ENCODE assay signal across 8 cellular contexts in genomic region chr11:8019671-8020597, GRCh38. TPM values are rescaled to one million over a fixed set of nuclear protein-coding genes. Genes with fewer than 3 reads are reported as not detected.
DNase-seq lines count a peak whose midpoint lies in the region; ATAC-seq, FAIRE-seq and TF ChIP-seq lines count a peak whose summit lies in the region.

No MANE protein-coding gene starts in this region.

- TF ChIP-seq POLR2A in GM12892 (IDR thresholded peaks at IDR 0.05; ENCODE audit: low read depth, low read length) = no peak

- peak overlapping the region; percentile 62 for H3K4me3 ChIP-seq in AG09309 (ENCODE audit: control insufficient read depth, low read depth, low read length)
- H3K4me3 ChIP-seq in HUES6 (ENCODE audit: low read depth, low read length) = peak overlapping the region; percentile 65
- peak overlapping the region; percentile 50 for H3K4me3 ChIP-seq in neuron (ENCODE audit: low read length)
- H3K4me3 ChIP-seq in aorta (ENCODE audit: low read length in 2 of 2) = peak overlapping the region; percentile 47 to 59

- H2AFZ ChIP-seq in neuron (ENCODE audit: low read depth, low read length) = peak overlapping the region; percentile 77

- peak overlapping the region; percentile 76 for H3K4me3 Mint-ChIP-seq in activated T-helper 2 cell treated with anti-CD3 and anti-CD28 coated beads, Interferon-gamma antibody, Interleukin-2, Interleukin-4, amounts not matched to agents 10 μg/mL and 5 μg/mL and 100 μg/mL, durations not matched to agents 14 hours and 24 hours and 36 hours (ENCODE audit: low read depth)

- no peak overlapping the region for H3K27ac ChIP-seq in HUES6 (ENCODE audit: low read depth, low read length)
- H3K27ac ChIP-seq in foreskin keratinocyte = no peak overlapping the region
- H3K27ac ChIP-seq in aorta (ENCODE audit: low read depth in 1 of 2, low read length in 2 of 2) = no peak overlapping the region

- no peaks in the 10 kb centered on the region for H3K9me3 Mint-ChIP-seq in activated T-helper 2 cell treated with anti-CD3 and anti-CD28 coated beads, Interferon-gamma antibody, Interleukin-2, Interleukin-4, amounts not matched to agents 10 μg/mL and 5 μg/mL and 100 μg/mL, durations not matched to agents 14 hours and 24 hours and 36 hours

- no peak for FAIRE-seq in GM12892 (lab: Jason Lieb, UNC)

- peaks cover 11% of the 10 kb centered on the region for H3K4me1 Mint-ChIP-seq in activated T-helper 2 cell treated with anti-CD3 and anti-CD28 coated beads, Interferon-gamma antibody, Interleukin-2, Interleukin-4, amounts not matched to agents 10 μg/mL and 5 μg/mL and 100 μg/mL, durations not matched to agents 14 hours and 24 hours and 36 hours (ENCODE audit: low read depth)

- H3K9me3 ChIP-seq in HUES6 (ENCODE audit: control insufficient read depth, insufficient read depth, low read depth, low read length) (no peaks in the 10 kb centered on the region), neuron (ENCODE audit: low read length) (no peaks in the 10 kb centered on the region), aorta (ENCODE audit: control insufficient read depth, low read length) (no peaks in the 10 kb centered on the region)

- peaks cover 26% of the 10 kb centered on the region for H3K4me1 ChIP-seq in HUES6 (ENCODE audit: control insufficient read depth, insufficient read depth, low read length)
- no peaks in the 10 kb centered on the region for H3K4me1 ChIP-seq in foreskin keratinocyte
- peaks cover 24% of the 10 kb centered on the region for H3K4me1 ChIP-seq in neuron (ENCODE audit: insufficient read depth, low read length)
- H3K4me1 ChIP-seq in aorta (ENCODE audit: control insufficient read depth in 1 of 2, insufficient read depth in 2 of 2, low read length in 2 of 2) = no peaks in the 10 kb centered on the region

- H3K9ac ChIP-seq in HUES6 (ENCODE audit: low read length) = no peak overlapping the region

- H3K27me3 Mint-ChIP-seq in activated T-helper 2 cell treated with anti-CD3 and anti-CD28 coated beads, Interferon-gamma antibody, Interleukin-2, Interleukin-4, amounts not matched to agents 10 μg/mL and 5 μg/mL and 100 μg/mL, durations not matched to agents 14 hours and 24 hours and 36 hours (ENCODE audit: low read depth) = peaks cover 46% of the 10 kb centered on the region

- TF ChIP-seq CTCF in AG09309 (IDR thresholded peaks at IDR 0.05; ENCODE audit: control insufficient read depth, insufficient read depth, low read depth, low read length, missing control alignments) (no peak), foreskin keratinocyte (conservative IDR thresholded peaks at IDR 0.05) (no peak)

- no peaks in the 10 kb centered on the region for H3K36me3 ChIP-seq in HUES6 (ENCODE audit: control insufficient read depth, insufficient read depth, low read length)
- H3K36me3 ChIP-seq in neuron (ENCODE audit: insufficient read depth, low read length) = no peaks in the 10 kb centered on the region
- no peaks in the 10 kb centered on the region for H3K36me3 ChIP-seq in aorta (ENCODE audit: control insufficient read depth in 1 of 2, insufficient read depth in 2 of 2, low read length in 1 of 2)

- H3K27ac Mint-ChIP-seq in activated T-helper 2 cell treated with anti-CD3 and anti-CD28 coated beads, Interferon-gamma antibody, Interleukin-2, Interleukin-4, amounts not matched to agents 10 μg/mL and 5 μg/mL and 100 μg/mL, durations not matched to agents 14 hours and 24 hours and 36 hours = no peak overlapping the region

- DNase-seq in AG09309 (ENCODE audit: low read depth) (no peak), foreskin keratinocyte (no peak), aorta (peak in 1 of 2 donors; percentile 81), GM12892 (ENCODE audit: insufficient read length) (no peak)
- DNase-seq in activated T-helper 2 cell treated with anti-CD3 and anti-CD28 coated beads, Interferon-gamma antibody, Interleukin-2, Interleukin-4, amounts not matched to agents 10 μg/mL and 5 μg/mL and 100 μg/mL, durations not matched to agents 14 hours and 24 hours and 36 hours (ENCODE audit: low spot score) = no peak

- H3K36me3 Mint-ChIP-seq in activated T-helper 2 cell treated with anti-CD3 and anti-CD28 coated beads, Interferon-gamma antibody, Interleukin-2, Interleukin-4, amounts not matched to agents 10 μg/mL and 5 μg/mL and 100 μg/mL, durations not matched to agents 14 hours and 24 hours and 36 hours (ENCODE audit: low read depth) = no peaks in the 10 kb centered on the region

- ATAC-seq in foreskin keratinocyte = peak; percentile 55
- peak; percentile 6 for ATAC-seq in aorta (ENCODE audit: low FRiP score)
- ATAC-seq in GM18868 (IDR thresholded peaks at IDR 0.05; ENCODE audit: unreplicated experiment) = no peak

- WGBS in aorta, 2 donors = 8 to 9% methylated on average over 50 to 59 of the region's 59 CpGs

- peaks cover 82% of the 10 kb centered on the region for H3K27me3 ChIP-seq in HUES6 (ENCODE audit: control insufficient read depth, insufficient read depth, low read length)
- peaks cover 66% of the 10 kb centered on the region for H3K27me3 ChIP-seq in foreskin keratinocyte
- peaks cover 34% of the 10 kb centered on the region for H3K27me3 ChIP-seq in neuron (ENCODE audit: insufficient read depth, low read length)
- H3K27me3 ChIP-seq in aorta (ENCODE audit: control insufficient read depth in 1 of 2, insufficient read depth in 2 of 2, low read length in 1 of 2) = no peaks in the 10 kb centered on the region

- intact Hi-C loops in activated T-helper 2 cell treated with anti-CD3 and anti-CD28 coated beads, Interferon-gamma antibody, Interleukin-2, Interleukin-4, amounts not matched to agents 10 μg/mL and 5 μg/mL and 100 μg/mL, durations not matched to agents 14 hours and 24 hours and 36 hours (cut with micrococcal nuclease) = no loop called here
- intact Hi-C loops in aorta (cut with DNase I) = loop anchor here in 1 of 2 donors (2.0 kb wide), 1 partner anchor 31 kb away; no protein-coding TSS in a partner anchor

RNA-seq across cellular contexts. Expression of gene EIF3F, which starts 32.8 kb away (rescaled TPM):
- 237 and 239 TPM in 2 replicates for total RNA-seq in activated T-helper 2 cell treated with anti-CD3 and anti-CD28 coated beads, Interferon-gamma antibody, Interleukin-2, Interleukin-4, amounts not matched to agents 10 μg/mL and 5 μg/mL and 100 μg/mL, durations not matched to agents 14 hours and 24 hours and 36 hours
- 274 and 284 TPM in 2 replicates for total RNA-seq in foreskin keratinocyte
- polyA plus RNA-seq in foreskin keratinocyte = 343 and 345 TPM in 2 replicates
- total RNA-seq in aorta = 100 to 1,000 TPM; 156 to 183 TPM
- 100 to 1,000 TPM; 258 to 486 TPM for polyA plus RNA-seq in aorta
- polyA plus RNA-seq in GM12892 (2012; ENCODE audit: missing spikeins) = 277 TPM

RNA-seq across cellular contexts. Expression of gene NLRP10, which starts 54.7 kb away (rescaled TPM):
- total RNA-seq in activated T-helper 2 cell treated with anti-CD3 and anti-CD28 coated beads, Interferon-gamma antibody, Interleukin-2, Interleukin-4, amounts not matched to agents 10 μg/mL and 5 μg/mL and 100 μg/mL, durations not matched to agents 14 hours and 24 hours and 36 hours = not detected in 2 replicates
- total RNA-seq in foreskin keratinocyte (2.0 and 3.1 TPM in 2 replicates), aorta (not detected)
- polyA plus RNA-seq in foreskin keratinocyte (0.12 and 0.39 TPM in 2 replicates), aorta (not detected)
- polyA plus RNA-seq in GM12892 (2012; ENCODE audit: missing spikeins) = not detected
